In the genomic region with DNA sequence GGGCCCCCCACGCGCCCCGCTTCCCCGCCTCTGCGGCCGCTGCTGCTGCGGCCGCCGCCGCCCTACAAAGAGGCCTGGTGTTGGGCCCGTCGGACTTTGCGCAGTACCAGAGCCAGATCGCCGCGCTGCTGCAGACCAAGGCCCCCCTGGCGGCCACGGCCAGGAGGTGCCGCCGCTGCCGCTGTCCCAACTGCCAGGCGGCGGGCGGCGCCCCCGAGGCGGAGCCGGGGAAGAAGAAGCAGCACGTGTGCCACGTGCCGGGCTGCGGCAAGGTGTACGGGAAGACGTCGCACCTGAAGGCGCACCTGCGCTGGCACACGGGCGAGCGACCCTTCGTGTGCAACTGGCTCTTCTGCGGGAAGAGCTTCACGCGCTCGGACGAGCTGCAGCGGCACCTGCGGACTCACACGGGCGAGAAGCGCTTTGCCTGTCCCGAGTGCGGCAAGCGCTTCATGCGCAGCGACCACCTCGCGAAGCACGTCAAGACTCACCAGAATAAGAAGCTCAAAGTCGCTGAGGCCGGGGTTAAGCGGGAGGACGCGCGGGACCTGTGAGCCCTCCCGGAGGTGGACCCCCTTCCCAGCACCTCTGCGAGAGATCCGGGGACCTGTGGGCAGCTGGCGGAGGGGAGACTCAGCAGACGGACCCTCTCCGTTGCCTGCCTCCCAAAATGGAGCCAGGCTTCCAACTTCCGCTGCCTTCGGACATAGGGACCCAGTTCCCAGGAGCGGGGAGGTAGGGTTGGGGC, we compare ENCODE assay signal across 10 cellular contexts. TPM values are rescaled to one million over a fixed set of nuclear protein-coding genes. Genes with fewer than 3 reads are reported as not detected.
DNase-seq lines count a peak whose midpoint lies in the region; ATAC-seq, FAIRE-seq and TF ChIP-seq lines count a peak whose summit lies in the region.
"Had no signal": no experiment of that assay in that cellular context is flagged by ENCODE, and none has a peak within 500 bp of the region (broad histone marks: within the 10 kb centered on the region; RNA-seq: fewer than 3 reads in every experiment).

No MANE protein-coding gene starts in this region.

- no peaks in the 10 kb centered on the region for H3K36me3 ChIP-seq in A673 (ENCODE audit: insufficient read depth, low read length, poor library complexity, severe bottlenecking)
- no peaks in the 10 kb centered on the region for H3K36me3 ChIP-seq in IMR-90 (ENCODE audit: control insufficient read depth, insufficient read depth, low read length)
- no peaks in the 10 kb centered on the region for H3K36me3 ChIP-seq in kidney (ENCODE audit: control insufficient read depth in 1 of 2, insufficient read depth in 2 of 2, low read length in 2 of 2)

- DNase-seq in A673 (ENCODE audit: low spot score) (peak; percentile 62), IMR-90 (peak; percentile 5), kidney (peak; percentile 75), HCEC 1CT (no peak), UCSD-AML1 (lab: John Stamatoyannopoulos, UW; ENCODE audit: unreplicated experiment) (no peak), NCI-H510A (lab: John Stamatoyannopoulos, UW) (no peak)
- peak; percentile 12 for DNase-seq in central memory CD4-positive, alpha-beta T cell
- DNase-seq in stimulated activated naive B cell treated with anti-CD40 and anti-IgM and Interleukin-4, amounts not matched to agents 10 μg/mL and 1 μg/mL and 100 μg/mL, for 72 hours, result peak; percentile 23
- DNase-seq: DND-41 had no signal

- H4K20me1 ChIP-seq in IMR-90 (ENCODE audit: insufficient read depth, low read length), result no peaks in the 10 kb centered on the region

- no peak overlapping the region for H3K18ac ChIP-seq in IMR-90 (ENCODE audit: low read depth, low read length)

- H2BK120ac ChIP-seq in IMR-90 (ENCODE audit: low read depth, low read length), result no peak overlapping the region

- H2BK20ac ChIP-seq in IMR-90 (ENCODE audit: low read depth, low read length), result no peak overlapping the region

- no peak overlapping the region for H2BK15ac ChIP-seq in IMR-90 (ENCODE audit: low read depth, low read length)

- H3K23ac ChIP-seq in IMR-90 (ENCODE audit: low read depth, low read length), result no peak overlapping the region

- H3K4me2 ChIP-seq in IMR-90 (ENCODE audit: low read depth, low read length), result peak overlapping the region; percentile 33; the same call in 1 of the 2 replicates

- POLR2A ChIA-PET in A673 (lab: Charles Lee; ENCODE audit: low non-redundant PET), result no interaction called here
- POLR2A ChIA-PET in IMR-90 (lab: Charles Lee; ENCODE audit: unreplicated experiment), result no interaction called here

- no peak overlapping the region for H2AK5ac ChIP-seq in IMR-90 (ENCODE audit: low read depth, low read length)

- WGBS in IMR-90 (ENCODE audit: extremely low coverage in 2 of 2, insufficient read length in 1 of 2), 2 experiments, result 4% methylated on average over 42 of the region's 74 CpGs; no CpG with 5 or more reads in 1 of the 2 experiments

- H2BK5ac ChIP-seq in IMR-90 (ENCODE audit: low read depth, low read length, poor library complexity, severe bottlenecking), result no peak overlapping the region

- H3K9ac ChIP-seq in IMR-90 (ENCODE audit: low read depth, low read length), result no peak overlapping the region
- H3K9ac ChIP-seq in kidney (ENCODE audit: low read length in 2 of 2), result no peak overlapping the region

- no peak overlapping the region for H4K8ac ChIP-seq in IMR-90 (ENCODE audit: low read depth in 2 of 2, low read length in 2 of 2)

- CTCF ChIA-PET in A673 (lab: Charles Lee) (no interaction called here), IMR-90 (lab: Yijun Ruan, JAX) (no interaction called here)

- H4K5ac ChIP-seq in IMR-90 (ENCODE audit: low read depth, low read length), result no peak overlapping the region

- intact Hi-C loops in A673 (cut with micrococcal nuclease; ENCODE audit: unreplicated experiment) (loop anchor here (10.0 kb wide), 2 partner anchors 212 to 312 kb away; no protein-coding TSS in a partner anchor), IMR-90 (cut with micrococcal nuclease) (no loop called here), kidney (cut with DNase I) (no loop called here)

- no peaks in the 10 kb centered on the region for H3K9me1 ChIP-seq in IMR-90 (ENCODE audit: insufficient read depth, low read length)

- peak overlapping the region; percentile 62 for H3K27ac Mint-ChIP-seq in stimulated activated naive B cell treated with anti-CD40 and anti-IgM and Interleukin-4, amounts not matched to agents 10 μg/mL and 1 μg/mL and 100 μg/mL, for 72 hours

- H3K4me1 Mint-ChIP-seq in stimulated activated naive B cell treated with anti-CD40 and anti-IgM and Interleukin-4, amounts not matched to agents 10 μg/mL and 1 μg/mL and 100 μg/mL, for 72 hours, result peaks cover 18 to 32% of the 10 kb centered on the region in 2 donors

- peaks cover 47 to 73% of the 10 kb centered on the region in 2 donors for H3K27me3 Mint-ChIP-seq in stimulated activated naive B cell treated with anti-CD40 and anti-IgM and Interleukin-4, amounts not matched to agents 10 μg/mL and 1 μg/mL and 100 μg/mL, for 72 hours

- BruUV-seq in A673 (replicated peaks; lab: Mats Ljungman, UMichigan) (no TSS peak), IMR-90 (replicated peaks; lab: Mats Ljungman, UMichigan) (no TSS peak)

- H3K9me3 Mint-ChIP-seq in stimulated activated naive B cell treated with anti-CD40 and anti-IgM and Interleukin-4, amounts not matched to agents 10 μg/mL and 1 μg/mL and 100 μg/mL, for 72 hours, result no peaks in the 10 kb centered on the region
- H3K9me3 Mint-ChIP-seq: T-helper 1 cell treated with Interleukin-12 subunit alpha and Interleukin-12 subunit beta and Interleukin-4 antibody, amounts not matched to agents 30 μg/mL and 1 μg/mL, for 36 hours had no signal

- H3K4ac ChIP-seq in IMR-90 (ENCODE audit: low read depth, low read length), result no peak overlapping the region

- peak overlapping the region; percentile 25 to 39 for H3K4me3 Mint-ChIP-seq in stimulated activated naive B cell treated with anti-CD40 and anti-IgM and Interleukin-4, amounts not matched to agents 10 μg/mL and 1 μg/mL and 100 μg/mL, for 72 hours

- H3K27ac ChIP-seq in A673 (ENCODE audit: low read depth, low read length, poor library complexity, severe bottlenecking) (no peak overlapping the region), IMR-90 (ENCODE audit: insufficient read depth, low read length) (no peak overlapping the region), kidney (ENCODE audit: low read depth in 2 of 2, low read length in 2 of 2) (no peak overlapping the region)

- dilution Hi-C loops in IMR-90 (cut with HindIII; ENCODE audit: low sequenced_read_pairs, unreplicated experiment), result no loop called here

- no peak overlapping the region for H3K4me3 ChIP-seq in A673 (ENCODE audit: low read depth, low read length, poor library complexity, severe bottlenecking)
- H3K4me3 ChIP-seq in IMR-90 (ENCODE audit: insufficient read depth, low read depth, low read length), result no peak overlapping the region
- H3K4me3 ChIP-seq in kidney (ENCODE audit: low read length in 2 of 2), result peak overlapping the region in 1 of 2 donors; percentile 8

- no peaks in the 10 kb centered on the region for H3K79me1 ChIP-seq in IMR-90 (ENCODE audit: low read depth in 1 of 2, low read length in 2 of 2)

- no peak for TF ChIP-seq POLR2A in IMR-90 (IDR thresholded peaks at IDR 0.05; ENCODE audit: low read depth, low read length)

- H4K91ac ChIP-seq in IMR-90 (ENCODE audit: insufficient read depth, low read depth, low read length), result no peak overlapping the region

- TF ChIP-seq CTCF in A673 (conservative IDR thresholded peaks at IDR 0.05; ENCODE audit: low read depth, low read length) (peak; percentile 61), IMR-90 (conservative IDR thresholded peaks at IDR 0.05; ENCODE audit: low read depth, low read length) (peak; percentile 35; the same call in 1 of the 2 replicates), kidney (IDR thresholded peaks at IDR 0.05; ENCODE audit: borderline replicate concordance, extremely low read depth, insufficient read depth) (peak; percentile 50)

- H3K4me1 ChIP-seq in A673 (ENCODE audit: insufficient read depth, low read length, poor library complexity, severe bottlenecking) (peaks cover 20% of the 10 kb centered on the region), IMR-90 (ENCODE audit: control insufficient read depth, insufficient read depth, low read length) (no peaks in the 10 kb centered on the region; the same call in 1 of the 2 replicates), kidney (ENCODE audit: control insufficient read depth in 1 of 2, insufficient read depth in 1 of 2, low read depth in 1 of 2, low read length in 2 of 2) (peaks cover 0 to 9% of the 10 kb centered on the region in 2 donors)

- in situ Hi-C loops in IMR-90 (cut with MboI; ENCODE audit: low sequenced_read_pairs), result no loop called here

- peaks cover 2 to 3% of the 10 kb centered on the region in 2 donors for H3K36me3 Mint-ChIP-seq in stimulated activated naive B cell treated with anti-CD40 and anti-IgM and Interleukin-4, amounts not matched to agents 10 μg/mL and 1 μg/mL and 100 μg/mL, for 72 hours

- no peak for FAIRE-seq in kidney (lab: Jason Lieb, UNC)

- no peak for TF ChIP-seq RAD21 in IMR-90 (IDR thresholded peaks at IDR 0.05; ENCODE audit: low read length)

- H3K56ac ChIP-seq in IMR-90 (ENCODE audit: extremely low read depth, insufficient read depth, low read length), result no peak overlapping the region

- H3K27me3 ChIP-seq in A673 (replicated peaks; ENCODE audit: insufficient read depth, low read depth, low read length, poor library complexity), result peaks cover 99% of the 10 kb centered on the region
- H3K27me3 ChIP-seq in IMR-90 (ENCODE audit: control insufficient read depth, insufficient read depth, low read length), result peaks cover 62% of the 10 kb centered on the region

- peak overlapping the region; percentile 43 for H2AFZ ChIP-seq in IMR-90 (replicated peaks; ENCODE audit: low read length, poor library complexity)

- H2AK9ac ChIP-seq in IMR-90 (replicated peaks; ENCODE audit: low read depth, low read length, poor library complexity), result no peak overlapping the region

- peak; percentile 51; the same call in 1 of the 2 replicates for ATAC-seq in IMR-90 (ENCODE audit: low read depth)
- ATAC-seq in stimulated activated naive B cell treated with anti-CD40 and anti-IgM and Interleukin-4, amounts not matched to agents 10 μg/mL and 1 μg/mL and 100 μg/mL, for 72 hours (replicated peaks), result no peak

- H3K9me3 ChIP-seq in A673 (ENCODE audit: low read depth, low read length, poor library complexity, severe bottlenecking) (no peaks in the 10 kb centered on the region), IMR-90 (ENCODE audit: control insufficient read depth, insufficient read depth, low read length) (peaks cover 5% of the 10 kb centered on the region; the same call in 1 of the 2 replicates), kidney (ENCODE audit: control insufficient read depth in 1 of 2, low read length in 2 of 2) (no peaks in the 10 kb centered on the region)

- H3K14ac ChIP-seq in IMR-90 (replicated peaks; ENCODE audit: low read depth, low read length), result no peak overlapping the region

RNA-seq across cellular contexts. Expression of gene SP5, which starts 1.9 kb away (rescaled TPM):
- not detected in 2 replicates for total RNA-seq in A673 (2021)
- not detected in 2 replicates for total RNA-seq in IMR-90 (2012; rRNA removed)
- polyA plus RNA-seq in IMR-90 (2012; rRNA removed), result not detected in 2 replicates
- not detected in 2 replicates for polyA plus RNA-seq in IMR-90 (2012; cell fraction: cytosol; rRNA removed)
- polyA plus RNA-seq in IMR-90 (2012; cell fraction: nucleus; rRNA removed; ENCODE audit: low replicate concordance), result not detected in 2 replicates
- 0.25 TPM for total RNA-seq in kidney
- 1.6 TPM for polyA plus RNA-seq in kidney (ENCODE audit: insufficient read depth, low read depth, low replicate concordance)

RNA-seq across cellular contexts. Expression of gene ERICH2, which starts 53.2 kb away (rescaled TPM):
- total RNA-seq in A673 (2021) (not detected in 2 replicates), IMR-90 (2012; rRNA removed) (not detected in 2 replicates), kidney (0.91 TPM)
- polyA plus RNA-seq in IMR-90 (2012; rRNA removed) (not detected in 2 replicates), kidney (ENCODE audit: insufficient read depth, low read depth, low replicate concordance) (4.0 TPM)
- not detected in 2 replicates for polyA plus RNA-seq in IMR-90 (2012; cell fraction: cytosol; rRNA removed)
- polyA plus RNA-seq in IMR-90 (2012; cell fraction: nucleus; rRNA removed; ENCODE audit: low replicate concordance), result not detected in 2 replicates

Comparison
In these comparisons a context has a peak if more than half of its experiments do, and no peak if none do; other contexts are left out.
1. DNase-seq: peak in A673 (single experiment), IMR-90 (single experiment), central memory CD4-positive, alpha-beta T cell (single experiment), kidney (single experiment) and stimulated activated naive B cell treated with anti-CD40 and anti-IgM and Interleukin-4, amounts not matched to agents 10 μg/mL and 1 μg/mL and 100 μg/mL, for 72 hours (single experiment); none in HCEC 1CT (single experiment), UCSD-AML1 (single experiment) and NCI-H510A (single experiment).
2. Peak in every context shown above with its lines, with median percentiles within 50 percentile points of each other: CTCF ChIP-seq.